In genomic region chr11:128069665-128070064, GRCh38 we compare ENCODE assay signal across 7 cellular contexts.
"Had no signal": no experiment of that assay in that cellular context is flagged by ENCODE, and none has a peak within 500 bp of the region (broad histone marks: within the 10 kb centered on the region; RNA-seq: fewer than 3 reads in every experiment).

No MANE protein-coding gene starts in this region.

- H3K36me3 Mint-ChIP-seq: IgD-negative memory B cell had no signal

- H3K27ac Mint-ChIP-seq: GM23338, H9, IgD-negative memory B cell had no signal

- ATAC-seq: GM23338 had no signal

- H3K4me1 Mint-ChIP-seq: GM23338, IgD-negative memory B cell had no signal

- H3K4me3 ChIP-seq: GM23338 had no signal

- FAIRE-seq: H1, H54, HTR-8/SVneo had no signal

- DNase-seq: H9, HCEC 1CT had no signal

- H3K4me3 Mint-ChIP-seq: GM23338, H9, IgD-negative memory B cell had no signal

- H3K4me2 ChIP-seq: GM23338 had no signal
